1 cellular context compared by ENCODE assay signal in the genomic region with DNA sequence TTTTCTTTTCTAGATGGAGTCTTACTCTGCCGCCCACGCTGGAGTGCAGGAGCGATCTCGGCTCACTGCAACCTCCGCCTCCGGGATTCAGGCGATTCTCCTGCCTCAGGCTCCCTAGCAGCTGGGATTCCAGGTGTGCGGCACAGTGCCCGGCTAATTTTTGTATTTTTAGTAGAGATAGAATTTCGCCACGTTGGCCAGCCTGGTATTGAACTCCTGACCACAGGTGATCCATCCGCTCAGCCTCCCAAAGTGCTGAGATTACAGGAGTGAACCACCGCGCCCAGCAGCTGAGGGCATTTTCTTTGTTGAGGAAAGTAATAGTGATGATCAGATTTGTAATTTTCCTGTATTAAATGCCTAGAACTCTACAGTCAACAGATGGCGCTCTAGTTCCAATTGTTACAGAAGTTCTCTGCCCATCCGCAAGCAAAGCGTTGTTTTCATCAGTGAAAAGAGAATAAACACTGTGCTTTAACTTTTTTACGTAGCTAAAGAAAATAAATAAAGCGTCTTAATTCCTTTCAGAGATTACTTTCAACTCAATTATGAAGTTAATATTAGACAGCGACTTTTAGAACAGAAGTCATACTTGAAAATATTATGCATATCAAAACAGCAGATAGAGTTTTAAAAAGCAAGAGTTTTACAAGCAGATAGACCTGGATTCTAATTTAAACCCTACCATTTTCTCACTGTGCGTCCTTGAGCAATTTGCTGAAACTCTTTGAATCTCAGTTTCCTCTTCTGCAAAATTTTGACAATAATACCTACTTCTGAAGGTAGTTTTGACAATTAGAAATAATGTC.
TF ChIP-seq lines count a peak whose summit lies in the region.

No MANE protein-coding gene starts in this region.

TF ChIP-seq in HCT116, 20 proteins besides CTCF, POLR2A, EP300 and RAD21 (continued from another document):
- TF ChIP-seq, protein P1, sequence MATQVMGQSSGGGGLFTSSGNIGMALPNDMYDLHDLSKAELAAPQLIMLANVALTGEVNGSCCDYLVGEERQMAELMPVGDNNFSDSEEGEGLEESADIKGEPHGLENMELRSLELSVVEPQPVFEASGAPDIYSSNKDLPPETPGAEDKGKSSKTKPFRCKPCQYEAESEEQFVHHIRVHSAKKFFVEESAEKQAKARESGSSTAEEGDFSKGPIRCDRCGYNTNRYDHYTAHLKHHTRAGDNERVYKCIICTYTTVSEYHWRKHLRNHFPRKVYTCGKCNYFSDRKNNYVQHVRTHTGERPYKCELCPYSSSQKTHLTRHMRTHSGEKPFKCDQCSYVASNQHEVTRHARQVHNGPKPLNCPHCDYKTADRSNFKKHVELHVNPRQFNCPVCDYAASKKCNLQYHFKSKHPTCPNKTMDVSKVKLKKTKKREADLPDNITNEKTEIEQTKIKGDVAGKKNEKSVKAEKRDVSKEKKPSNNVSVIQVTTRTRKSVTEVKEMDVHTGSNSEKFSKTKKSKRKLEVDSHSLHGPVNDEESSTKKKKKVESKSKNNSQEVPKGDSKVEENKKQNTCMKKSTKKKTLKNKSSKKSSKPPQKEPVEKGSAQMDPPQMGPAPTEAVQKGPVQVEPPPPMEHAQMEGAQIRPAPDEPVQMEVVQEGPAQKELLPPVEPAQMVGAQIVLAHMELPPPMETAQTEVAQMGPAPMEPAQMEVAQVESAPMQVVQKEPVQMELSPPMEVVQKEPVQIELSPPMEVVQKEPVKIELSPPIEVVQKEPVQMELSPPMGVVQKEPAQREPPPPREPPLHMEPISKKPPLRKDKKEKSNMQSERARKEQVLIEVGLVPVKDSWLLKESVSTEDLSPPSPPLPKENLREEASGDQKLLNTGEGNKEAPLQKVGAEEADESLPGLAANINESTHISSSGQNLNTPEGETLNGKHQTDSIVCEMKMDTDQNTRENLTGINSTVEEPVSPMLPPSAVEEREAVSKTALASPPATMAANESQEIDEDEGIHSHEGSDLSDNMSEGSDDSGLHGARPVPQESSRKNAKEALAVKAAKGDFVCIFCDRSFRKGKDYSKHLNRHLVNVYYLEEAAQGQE (IDR thresholded peaks at IDR 0.05; ENCODE audit: low read depth): no peak
- TF ChIP-seq ZFX (IDR thresholded peaks at IDR 0.05) (no peak), JUND (IDR thresholded peaks at IDR 0.05) (no peak), SIN3A (IDR thresholded peaks at IDR 0.05; ENCODE audit: low read depth) (no peak), YY1 (IDR thresholded peaks at IDR 0.05; ENCODE audit: extremely low read depth, insufficient replicate concordance, low read depth, low read length) (peak; percentile 37), ELF1 (IDR thresholded peaks at IDR 0.05; ENCODE audit: borderline replicate concordance, low read depth) (no peak), POLR2AphosphoS5 (IDR thresholded peaks at IDR 0.05; ENCODE audit: low read depth, low read length) (no peak)
